14 cellular contexts compared by ENCODE assay signal in genomic region chr6:151303231-151303630, GRCh38.
DNase-seq lines count a peak whose midpoint lies in the region; FAIRE-seq and TF ChIP-seq lines count a peak whose summit lies in the region.
"Had no signal": no experiment of that assay in that cellular context is flagged by ENCODE, and none has a peak within 500 bp of the region (broad histone marks: within the 10 kb centered on the region; RNA-seq: fewer than 3 reads in every experiment).

No MANE protein-coding gene starts in this region.

- H3K27ac Mint-ChIP-seq in mesothelial cell of epicardium = peak overlapping the region; percentile 79
- H3K27ac Mint-ChIP-seq: CD4-positive, alpha-beta memory T cell; GM23338 had no signal

- TF ChIP-seq CTCF in mesothelial cell of epicardium (IDR thresholded peaks at IDR 0.05; ENCODE audit: unreplicated experiment) = no peak

- no peaks in the 10 kb centered on the region for H3K9me3 Mint-ChIP-seq in mesothelial cell of epicardium
- H3K9me3 Mint-ChIP-seq: CD4-positive, alpha-beta memory T cell; GM23338; H9 had no signal

- peaks cover 78% of the 10 kb centered on the region for H3K4me1 Mint-ChIP-seq in mesothelial cell of epicardium
- H3K4me1 Mint-ChIP-seq: CD4-positive, alpha-beta memory T cell had no signal

- in situ Hi-C loops in G401 (cut with HindIII; ENCODE audit: low sequenced_read_pairs) = loop anchor here (25.0 kb wide), 1 partner anchor 291 kb away; no protein-coding TSS in a partner anchor

- DNase-seq in G401 (ENCODE audit: low spot score) = peak; percentile 65
- DNase-seq in GM12892 (ENCODE audit: insufficient read length) = no peak
- DNase-seq in mesothelial cell of epicardium (ENCODE audit: low spot score in 2 of 2, unreplicated experiment in 2 of 2) = no peak
- no peak for DNase-seq in frontal cortex (ENCODE audit: low spot score in 2 of 2)
- DNase-seq in kidney tubule cell (ENCODE audit: low spot score) = no peak
- DNase-seq in GM19238 (ENCODE audit: insufficient read length, low spot score) = no peak
- DNase-seq: Calu3; CD4-positive, alpha-beta memory T cell; COR-L47; DMS53; DMS79 treated with DMSO at 0.1 percent for 48 hours; H9 had no signal

- TF ChIP-seq POLR2A in GM12892 (IDR thresholded peaks at IDR 0.05; ENCODE audit: low read depth, low read length) = no peak

- peaks cover 29% of the 10 kb centered on the region for H3K36me3 Mint-ChIP-seq in mesothelial cell of epicardium
- H3K36me3 Mint-ChIP-seq: CD4-positive, alpha-beta memory T cell had no signal

- FAIRE-seq in GM12892 (lab: Jason Lieb, UNC) (peak; percentile 63), frontal cortex (lab: Jason Lieb, UNC) (no peak)
- FAIRE-seq: G401.6 had no signal

- no peaks in the 10 kb centered on the region for H3K27me3 Mint-ChIP-seq in mesothelial cell of epicardium (ENCODE audit: low read depth)

- H3K4me3 Mint-ChIP-seq in mesothelial cell of epicardium = no peak overlapping the region
- H3K4me3 Mint-ChIP-seq: CD4-positive, alpha-beta memory T cell; GM23338; H9 had no signal
